In the genomic region with DNA sequence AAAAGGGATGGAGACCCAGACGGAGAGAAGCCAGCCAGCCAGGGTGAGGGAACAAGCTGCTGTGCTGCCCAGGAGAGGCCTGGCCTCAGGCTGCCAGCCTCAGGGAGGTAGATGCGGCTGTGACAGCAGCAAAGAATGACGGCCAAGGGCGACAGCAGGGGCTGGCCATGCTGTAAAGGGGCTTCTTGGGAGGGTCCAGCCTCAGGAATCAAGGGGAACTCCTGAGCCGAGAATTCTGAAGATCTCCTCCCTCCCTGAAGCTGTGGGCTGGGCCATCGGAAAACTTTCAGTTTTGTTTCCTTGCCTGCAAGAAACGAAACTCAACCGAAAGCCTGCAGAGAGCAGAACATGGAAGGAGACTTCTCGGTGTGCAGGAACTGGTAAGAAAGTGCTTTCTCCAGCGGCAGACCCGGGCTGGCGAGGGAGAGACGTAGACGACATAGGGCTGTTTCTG, we compare ENCODE assay signal across 8 cellular contexts. TPM values are rescaled to one million over a fixed set of nuclear protein-coding genes. Genes with fewer than 3 reads are reported as not detected.
DNase-seq lines count a peak whose midpoint lies in the region; ATAC-seq and TF ChIP-seq lines count a peak whose summit lies in the region.

A gene with protein sequence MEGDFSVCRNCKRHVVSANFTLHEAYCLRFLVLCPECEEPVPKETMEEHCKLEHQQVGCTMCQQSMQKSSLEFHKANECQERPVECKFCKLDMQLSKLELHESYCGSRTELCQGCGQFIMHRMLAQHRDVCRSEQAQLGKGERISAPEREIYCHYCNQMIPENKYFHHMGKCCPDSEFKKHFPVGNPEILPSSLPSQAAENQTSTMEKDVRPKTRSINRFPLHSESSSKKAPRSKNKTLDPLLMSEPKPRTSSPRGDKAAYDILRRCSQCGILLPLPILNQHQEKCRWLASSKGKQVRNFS (plus strand): TSS at position 316 of the 454 bp plus-strand sequence. CDS start 33 bp downstream, at position 349.

- H3K9me3 Mint-ChIP-seq in activated naive CD8-positive, alpha-beta T cell (ENCODE audit: low read depth): no peaks in the 10 kb centered on the region
- H3K9me3 Mint-ChIP-seq in WTC11: no peaks in the 10 kb centered on the region

- whole genome bisulfite sequencing in right cardiac atrium: 17% methylated on average over 14 of the region's 14 CpGs

- no peak for TF ChIP-seq CTCF in WTC11 (IDR thresholded peaks at IDR 0.05)

- peak; percentile 57 for TF ChIP-seq POLR2A in GM15510 (IDR thresholded peaks at IDR 0.05; ENCODE audit: borderline replicate concordance, extremely low read depth, insufficient read length)

- H3K4me3 ChIP-seq in right cardiac atrium (ENCODE audit: low read length): peak within 1 kb of the TSS; percentile 63

- H3K4me1 Mint-ChIP-seq in activated naive CD8-positive, alpha-beta T cell (ENCODE audit: low read depth): peaks cover 69% of the 10 kb centered on the region
- peaks cover 47% of the 10 kb centered on the region for H3K4me1 Mint-ChIP-seq in WTC11

- intact Hi-C loops in right cardiac atrium (cut with DNase I): no loop called here

- peak within 1 kb of the TSS; percentile 95 for H3K4me3 Mint-ChIP-seq in activated naive CD8-positive, alpha-beta T cell
- H3K4me3 Mint-ChIP-seq in WTC11: no peak within 1 kb of the TSS

- peaks cover 15% of the 10 kb centered on the region for H3K36me3 Mint-ChIP-seq in activated naive CD8-positive, alpha-beta T cell
- H3K36me3 Mint-ChIP-seq in WTC11: no peaks in the 10 kb centered on the region

- ATAC-seq in right cardiac atrium (peak; percentile 55 to 72), WTC11 (no peak)

- H3K9me3 ChIP-seq in right cardiac atrium (ENCODE audit: control insufficient read depth, low read length): no peaks in the 10 kb centered on the region

- H3K4me1 ChIP-seq in right cardiac atrium (ENCODE audit: control insufficient read depth, insufficient read depth, low read length): peaks cover 13% of the 10 kb centered on the region

- POLR2A ChIA-PET in WTC11 (lab: Charles Lee): no interaction called here

- no peaks in the 10 kb centered on the region for H3K27me3 ChIP-seq in right cardiac atrium (ENCODE audit: control insufficient read depth, insufficient read depth)

- CTCF ChIA-PET in WTC11 (lab: Charles Lee): interaction anchor here (1.2 kb wide), 1 partner anchor 43 kb away, joined by 3 read pairs; a partner anchor contains a TSS

- H3K27ac ChIP-seq in right cardiac atrium (ENCODE audit: low read length): peak within 1 kb of the TSS; percentile 83

- H3K27ac Mint-ChIP-seq in activated naive CD8-positive, alpha-beta T cell: peak within 1 kb of the TSS; percentile 93
- no peak within 1 kb of the TSS for H3K27ac Mint-ChIP-seq in WTC11

- DNase-seq in OCI-M1 (lab: John Stamatoyannopoulos, UW): peak; percentile 91
- DNase-seq in right cardiac atrium: peak; percentile 45 to 68 (median 66)
- peak; percentile 20 to 34 (median 32) for DNase-seq in stimulated activated CD4-positive, alpha-beta T cell treated with anti-CD3 and anti-CD28 coated beads, Interleukin-12 subunit alpha, Interleukin-12 subunit beta, amount 100 ng/mL, for 48 hours (ENCODE audit: low read depth in 2 of 3, low spot score in 1 of 3)
- no peak for DNase-seq in NCI-H774 (lab: John Stamatoyannopoulos, UW)
- no peak for DNase-seq in WTC11 (ENCODE audit: low spot score)
- DNase-seq in NCI-H2029 (lab: John Stamatoyannopoulos, UW): no peak

- no peaks in the 10 kb centered on the region for H3K27me3 Mint-ChIP-seq in activated naive CD8-positive, alpha-beta T cell
- no peaks in the 10 kb centered on the region; the same call in 1 of the 2 replicates for H3K27me3 Mint-ChIP-seq in WTC11 (ENCODE audit: low read depth)

TF ChIP-seq in WTC11, 78 proteins besides CTCF, POLR2A, EP300 and RAD21:
- TF ChIP-seq RORB (CRISPR knock-in tag; IDR thresholded peaks at IDR 0.05): no peak
- TF ChIP-seq ZNF263 (CRISPR knock-in tag; IDR thresholded peaks at IDR 0.05; ENCODE audit: low read depth): no peak
- TF ChIP-seq, protein P1, sequence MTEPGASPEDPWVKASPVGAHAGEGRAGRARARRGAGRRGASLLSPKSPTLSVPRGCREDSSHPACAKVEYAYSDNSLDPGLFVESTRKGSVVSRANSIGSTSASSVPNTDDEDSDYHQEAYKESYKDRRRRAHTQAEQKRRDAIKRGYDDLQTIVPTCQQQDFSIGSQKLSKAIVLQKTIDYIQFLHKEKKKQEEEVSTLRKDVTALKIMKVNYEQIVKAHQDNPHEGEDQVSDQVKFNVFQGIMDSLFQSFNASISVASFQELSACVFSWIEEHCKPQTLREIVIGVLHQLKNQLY (CRISPR knock-in tag; IDR thresholded peaks at IDR 0.05): no peak
- TF ChIP-seq ZNF423 (CRISPR knock-in tag; IDR thresholded peaks at IDR 0.05): no peak
- TF ChIP-seq, protein P2, sequence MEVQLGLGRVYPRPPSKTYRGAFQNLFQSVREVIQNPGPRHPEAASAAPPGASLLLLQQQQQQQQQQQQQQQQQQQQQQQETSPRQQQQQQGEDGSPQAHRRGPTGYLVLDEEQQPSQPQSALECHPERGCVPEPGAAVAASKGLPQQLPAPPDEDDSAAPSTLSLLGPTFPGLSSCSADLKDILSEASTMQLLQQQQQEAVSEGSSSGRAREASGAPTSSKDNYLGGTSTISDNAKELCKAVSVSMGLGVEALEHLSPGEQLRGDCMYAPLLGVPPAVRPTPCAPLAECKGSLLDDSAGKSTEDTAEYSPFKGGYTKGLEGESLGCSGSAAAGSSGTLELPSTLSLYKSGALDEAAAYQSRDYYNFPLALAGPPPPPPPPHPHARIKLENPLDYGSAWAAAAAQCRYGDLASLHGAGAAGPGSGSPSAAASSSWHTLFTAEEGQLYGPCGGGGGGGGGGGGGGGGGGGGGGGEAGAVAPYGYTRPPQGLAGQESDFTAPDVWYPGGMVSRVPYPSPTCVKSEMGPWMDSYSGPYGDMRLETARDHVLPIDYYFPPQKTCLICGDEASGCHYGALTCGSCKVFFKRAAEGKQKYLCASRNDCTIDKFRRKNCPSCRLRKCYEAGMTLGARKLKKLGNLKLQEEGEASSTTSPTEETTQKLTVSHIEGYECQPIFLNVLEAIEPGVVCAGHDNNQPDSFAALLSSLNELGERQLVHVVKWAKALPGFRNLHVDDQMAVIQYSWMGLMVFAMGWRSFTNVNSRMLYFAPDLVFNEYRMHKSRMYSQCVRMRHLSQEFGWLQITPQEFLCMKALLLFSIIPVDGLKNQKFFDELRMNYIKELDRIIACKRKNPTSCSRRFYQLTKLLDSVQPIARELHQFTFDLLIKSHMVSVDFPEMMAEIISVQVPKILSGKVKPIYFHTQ (CRISPR knock-in tag; IDR thresholded peaks at IDR 0.05): no peak
- TF ChIP-seq ZNF232 (CRISPR knock-in tag; IDR thresholded peaks at IDR 0.05): no peak
- TF ChIP-seq, protein P3, sequence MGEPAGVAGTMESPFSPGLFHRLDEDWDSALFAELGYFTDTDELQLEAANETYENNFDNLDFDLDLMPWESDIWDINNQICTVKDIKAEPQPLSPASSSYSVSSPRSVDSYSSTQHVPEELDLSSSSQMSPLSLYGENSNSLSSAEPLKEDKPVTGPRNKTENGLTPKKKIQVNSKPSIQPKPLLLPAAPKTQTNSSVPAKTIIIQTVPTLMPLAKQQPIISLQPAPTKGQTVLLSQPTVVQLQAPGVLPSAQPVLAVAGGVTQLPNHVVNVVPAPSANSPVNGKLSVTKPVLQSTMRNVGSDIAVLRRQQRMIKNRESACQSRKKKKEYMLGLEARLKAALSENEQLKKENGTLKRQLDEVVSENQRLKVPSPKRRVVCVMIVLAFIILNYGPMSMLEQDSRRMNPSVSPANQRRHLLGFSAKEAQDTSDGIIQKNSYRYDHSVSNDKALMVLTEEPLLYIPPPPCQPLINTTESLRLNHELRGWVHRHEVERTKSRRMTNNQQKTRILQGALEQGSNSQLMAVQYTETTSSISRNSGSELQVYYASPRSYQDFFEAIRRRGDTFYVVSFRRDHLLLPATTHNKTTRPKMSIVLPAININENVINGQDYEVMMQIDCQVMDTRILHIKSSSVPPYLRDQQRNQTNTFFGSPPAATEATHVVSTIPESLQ (CRISPR knock-in tag; IDR thresholded peaks at IDR 0.05): no peak
- TF ChIP-seq HMGA2 (CRISPR knock-in tag; IDR thresholded peaks at IDR 0.05): no peak
- no peak for TF ChIP-seq ESRRA (CRISPR knock-in tag; IDR thresholded peaks at IDR 0.05; ENCODE audit: borderline replicate concordance)
- no peak for TF ChIP-seq RELA (CRISPR knock-in tag; IDR thresholded peaks at IDR 0.05; ENCODE audit: borderline replicate concordance)
- TF ChIP-seq SP1 (CRISPR knock-in tag; conservative IDR thresholded peaks at IDR 0.05): no peak
- TF ChIP-seq KAT7 (CRISPR knock-in tag; IDR thresholded peaks at IDR 0.05; ENCODE audit: borderline replicate concordance): no peak

RNA-seq across cellular contexts. Expression of the gene that starts here (rescaled TPM):
- total RNA-seq in right cardiac atrium (10 to 100 TPM; 22.5 to 43.9 (median 31.3) TPM), WTC11 (2021) (0.16 to 0.37 TPM (median 0.20 TPM) in 3 replicates)
- polyA plus RNA-seq in right cardiac atrium: 31.1 TPM

Comparison
In these comparisons a context has a peak if more than half of its experiments do, and no peak if none do; other contexts are left out.
1. RNA of the gene that starts here (total RNA-seq): 22.5 to 43.9 TPM in right cardiac atrium; 0.16 to 0.37 TPM in WTC11; every median in the first group is over 10 times any median in the second.
2. DNase-seq: peak in OCI-M1 (single experiment), right cardiac atrium (3 of 3) and stimulated activated CD4-positive, alpha-beta T cell treated with anti-CD3 and anti-CD28 coated beads, Interleukin-12 subunit alpha, Interleukin-12 subunit beta, amount 100 ng/mL, for 48 hours (3 of 3); none in NCI-H774 (single experiment), WTC11 (single experiment) and NCI-H2029 (single experiment).